ENCODE assay signal across 1 cellular context in genomic region chr9:122931851-122932199, GRCh38.
TF ChIP-seq lines count a peak whose summit lies in the region.

No MANE protein-coding gene starts in this region.

TF ChIP-seq in K562, 482 proteins besides CTCF, POLR2A, EP300 and RAD21 (continues in another document):
- TF ChIP-seq KDM5B (IDR thresholded peaks at IDR 0.05; ENCODE audit: insufficient replicate concordance, low read depth, low read length) (peak; percentile 8), ZNF586 (CRISPR knock-in tag; conservative IDR thresholded peaks at IDR 0.05) (no peak), ZFPM2 (CRISPR knock-in tag; IDR thresholded peaks at IDR 0.05) (no peak), ZNF644 (tag; IDR thresholded peaks at IDR 0.05; ENCODE audit: low read depth) (no peak), PRDM10 (IDR thresholded peaks at IDR 0.05; ENCODE audit: partially characterized antibody) (no peak), PHB2 (IDR thresholded peaks at IDR 0.05; ENCODE audit: low read depth) (peak; percentile 10; the same call in 1 of the 2 replicates), NKRF (IDR thresholded peaks at IDR 0.05; ENCODE audit: borderline replicate concordance) (peak; percentile 25; the same call in 1 of the 2 replicates), ELK1 (CRISPR knock-in tag; IDR thresholded peaks at IDR 0.05) (no peak), ID3 (CRISPR knock-in tag; IDR thresholded peaks at IDR 0.05) (no peak), ID3 (tag; IDR thresholded peaks at IDR 0.05) (no peak), ZNF609 (CRISPR knock-in tag; IDR thresholded peaks at IDR 0.05; ENCODE audit: borderline replicate concordance) (no peak), ZC3H4 (CRISPR knock-in tag; IDR thresholded peaks at IDR 0.05; ENCODE audit: borderline replicate concordance) (no peak), CUX1 (CRISPR knock-in tag; IDR thresholded peaks at IDR 0.05) (no peak), ATF7 (IDR thresholded peaks at IDR 0.05) (0 out of 2 replicates have a peak, but pooled peaks have one; percentile 0), RUNX1 (IDR thresholded peaks at IDR 0.05; ENCODE audit: low read depth) (0 out of 2 replicates have a peak, but pooled peaks have one; percentile 1), TAF1 (IDR thresholded peaks at IDR 0.05; ENCODE audit: control insufficient read depth, extremely low read depth, insufficient read depth, low read length, severe bottlenecking) (peak; percentile 0), PHF21A (IDR thresholded peaks at IDR 0.05; ENCODE audit: borderline replicate concordance, low read depth) (no peak), ZFX (CRISPR knock-in tag; IDR thresholded peaks at IDR 0.05) (peak; percentile 67; the same call in 1 of the 2 replicates), KDM1A (IDR thresholded peaks at IDR 0.05) (no peak), XRCC4 (IDR thresholded peaks at IDR 0.05; ENCODE audit: extremely low read depth, insufficient read depth, insufficient read length) (no peak), CHD1 (IDR thresholded peaks at IDR 0.05; ENCODE audit: low read length) (peak; percentile 33), SMAD2 (IDR thresholded peaks at IDR 0.05; ENCODE audit: low read depth, low read length) (no peak), NFE2 (IDR thresholded peaks at IDR 0.05; ENCODE audit: low read depth) (no peak), ESRRB (CRISPR knock-in tag; IDR thresholded peaks at IDR 0.05; ENCODE audit: borderline replicate concordance) (no peak), ZNF444 (CRISPR knock-in tag; IDR thresholded peaks at IDR 0.05) (no peak), DPF2 (IDR thresholded peaks at IDR 0.05) (no peak), UBTF (IDR thresholded peaks at IDR 0.05; ENCODE audit: borderline replicate concordance in 1 of 2, low read depth in 2 of 2, low read length in 2 of 2) (0 out of 4 replicates have a peak, but pooled peaks of 1 of the 2 experiments have one; percentile 4), HOXB6 (CRISPR knock-in tag; IDR thresholded peaks at IDR 0.05; ENCODE audit: borderline replicate concordance) (no peak), SNIP1 (IDR thresholded peaks at IDR 0.05; ENCODE audit: low read depth) (no peak), ZBTB33 (CRISPR knock-in tag; IDR thresholded peaks at IDR 0.05) (no peak), GTF2E2 (tag; IDR thresholded peaks at IDR 0.05) (peak; percentile 32; the same call in 1 of the 2 replicates), ZFP30 (CRISPR knock-in tag; IDR thresholded peaks at IDR 0.05; ENCODE audit: borderline replicate concordance) (no peak), TEAD2 (tag; IDR thresholded peaks at IDR 0.05) (no peak), ZNF511 (CRISPR knock-in tag; IDR thresholded peaks at IDR 0.05) (no peak)
